ENCODE assay signal across 16 cellular contexts in the genomic region with DNA sequence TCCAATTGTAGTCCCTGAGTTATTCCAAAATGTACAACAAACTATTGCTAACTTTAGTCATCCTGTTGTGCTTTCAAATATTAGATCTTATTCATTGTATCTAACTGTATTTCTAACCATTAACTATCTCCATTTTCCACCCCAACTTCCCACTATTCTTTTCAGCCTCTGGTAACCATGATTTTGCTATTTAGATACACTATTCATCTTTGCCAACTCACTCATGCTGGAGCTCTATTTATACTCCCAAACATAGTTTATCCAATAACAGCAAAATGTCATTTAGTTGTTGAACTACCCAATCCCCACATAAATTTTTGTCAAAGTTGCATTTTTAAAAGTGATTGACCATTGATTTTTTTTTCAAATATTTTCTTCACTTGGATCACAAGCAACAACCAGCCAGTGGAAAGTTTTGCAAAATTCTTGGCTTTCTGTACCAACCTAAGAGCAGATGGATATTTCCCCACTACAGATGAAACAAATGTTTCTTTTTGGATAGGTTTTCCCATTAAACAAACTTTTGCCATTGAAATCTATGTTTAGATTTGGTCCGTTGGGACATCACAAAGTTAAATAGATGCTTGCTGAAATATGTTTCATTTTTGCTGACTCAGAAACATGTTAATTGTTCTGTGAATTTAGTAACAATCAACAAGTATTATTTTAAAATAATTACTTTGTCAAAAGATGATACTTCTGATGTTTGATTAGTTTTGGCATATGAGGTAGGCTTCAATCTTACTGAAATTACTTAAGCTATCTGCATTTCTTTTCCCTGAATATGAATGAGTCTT.
"Had no signal": no experiment of that assay in that cellular context is flagged by ENCODE, and none has a peak within 500 bp of the region (broad histone marks: within the 10 kb centered on the region; RNA-seq: fewer than 3 reads in every experiment).

No MANE protein-coding gene starts in this region.

- ATAC-seq: activated CD8-positive, alpha-beta memory T cell treated with anti-CD3 and anti-CD28 coated beads, Interleukin-2, amount 10 ng/mL, durations not matched to agents 7 days and 5 days; left colon; natural killer cell treated with Interleukin-12 subunit alpha and Interleukin-12 subunit beta and Interleukin-15 and Interleukin-18, amount 100 ng/mL, for 72 hours had no signal

- H3K4me3 ChIP-seq: lung, thyroid gland had no signal

- H3K27ac ChIP-seq: epithelial cell of prostate, thyroid gland had no signal

- H3K36me3 ChIP-seq: thyroid gland had no signal

- H3K27me3 ChIP-seq: thyroid gland had no signal

- H3K9me3 ChIP-seq: thyroid gland had no signal

- H3K4me1 ChIP-seq: thyroid gland had no signal

- DNase-seq: activated B cell treated with CpG ODN at 0.5 μM for 24 hours; activated CD4-positive, alpha-beta memory T cell treated with anti-CD3 and anti-CD28 coated beads, Interleukin-2, amount 10 ng/mL, durations not matched to agents 7 days and 5 days; activated CD4-positive, alpha-beta T cell treated with anti-CD3 and anti-CD28 coated beads for 48 hours; activated CD8-positive, alpha-beta memory T cell treated with anti-CD3 and anti-CD28 coated beads, Interleukin-2, amount 10 ng/mL, durations not matched to agents 7 days and 5 days; activated naive CD4-positive, alpha-beta T cell treated with Interleukin-2 at 50 U/mL for 16 hours; activated naive CD8-positive, alpha-beta T cell treated with anti-CD3 and anti-CD28 coated beads, Interleukin-2, amount 10 ng/mL, durations not matched to agents 7 days and 5 days; central memory CD4-positive, alpha-beta T cell; endodermal cell; left colon; stimulated activated CD4-positive, alpha-beta T cell treated with anti-CD3 and anti-CD28 coated beads, Interleukin-1b, Interleukin-23, amount 100 ng/mL, for 48 hours; stimulated activated CD8-positive, alpha-beta memory T cell treated with anti-CD3 and anti-CD28 coated beads, Interleukin-4, amount 100 ng/mL, for 48 hours; stimulated activated naive CD4-positive, alpha-beta T cell; thyroid gland had no signal
